Comparison of ENCODE assay signal across 1 cellular context in the genomic region with DNA sequence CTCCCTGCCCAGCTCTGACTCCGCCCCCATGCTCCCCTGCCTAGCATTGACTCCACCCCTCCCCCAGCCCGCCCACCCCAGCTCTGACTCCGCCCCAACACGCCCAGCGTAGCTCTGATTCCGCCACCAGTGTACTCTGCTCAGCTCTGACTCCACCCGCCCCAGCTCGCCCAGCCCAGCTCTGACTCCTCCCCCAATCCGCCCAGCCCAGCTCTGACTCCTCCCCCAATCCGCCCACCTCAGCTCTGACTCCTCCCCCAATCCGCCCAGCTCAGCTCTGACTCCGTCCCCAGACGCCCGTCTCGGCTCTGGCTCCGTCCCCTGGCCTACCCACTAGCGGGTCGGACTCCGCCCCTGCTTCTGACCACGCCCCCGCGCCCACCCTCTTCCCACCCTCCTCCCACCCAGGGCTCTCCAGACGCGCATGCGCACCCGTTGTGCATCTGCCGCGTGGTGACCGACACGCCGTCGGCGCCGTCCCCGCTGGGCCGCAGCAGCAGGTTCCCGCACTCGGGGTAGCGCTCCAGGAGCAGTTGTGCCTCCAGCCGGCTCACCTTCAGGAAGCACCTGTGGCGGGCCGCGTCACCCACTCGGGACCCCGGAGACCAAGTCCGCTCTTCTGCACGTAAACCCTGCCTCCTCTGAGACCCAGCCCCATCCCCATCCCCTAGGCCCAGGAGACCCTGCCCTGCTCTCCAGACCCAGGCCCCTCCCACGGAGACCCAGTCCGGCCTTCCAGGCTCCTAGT.
TF ChIP-seq lines count a peak whose summit lies in the region.

No MANE protein-coding gene starts in this region.

TF ChIP-seq in K562, 482 proteins besides CTCF, POLR2A, EP300 and RAD21 (continued from another document and continues in another):
- no peak for TF ChIP-seq CUX1 (CRISPR knock-in tag; IDR thresholded peaks at IDR 0.05)
- peak in 1 of 2 experiments; percentile 94; a peak in 2 of 4 replicates for TF ChIP-seq HDAC1 (IDR thresholded peaks at IDR 0.05)
- TF ChIP-seq KAT8 (IDR thresholded peaks at IDR 0.05; ENCODE audit: low read depth) = no peak
- TF ChIP-seq HDAC6 (IDR thresholded peaks at IDR 0.05; ENCODE audit: low read depth, low read length) = no peak
- TF ChIP-seq, protein P1, sequence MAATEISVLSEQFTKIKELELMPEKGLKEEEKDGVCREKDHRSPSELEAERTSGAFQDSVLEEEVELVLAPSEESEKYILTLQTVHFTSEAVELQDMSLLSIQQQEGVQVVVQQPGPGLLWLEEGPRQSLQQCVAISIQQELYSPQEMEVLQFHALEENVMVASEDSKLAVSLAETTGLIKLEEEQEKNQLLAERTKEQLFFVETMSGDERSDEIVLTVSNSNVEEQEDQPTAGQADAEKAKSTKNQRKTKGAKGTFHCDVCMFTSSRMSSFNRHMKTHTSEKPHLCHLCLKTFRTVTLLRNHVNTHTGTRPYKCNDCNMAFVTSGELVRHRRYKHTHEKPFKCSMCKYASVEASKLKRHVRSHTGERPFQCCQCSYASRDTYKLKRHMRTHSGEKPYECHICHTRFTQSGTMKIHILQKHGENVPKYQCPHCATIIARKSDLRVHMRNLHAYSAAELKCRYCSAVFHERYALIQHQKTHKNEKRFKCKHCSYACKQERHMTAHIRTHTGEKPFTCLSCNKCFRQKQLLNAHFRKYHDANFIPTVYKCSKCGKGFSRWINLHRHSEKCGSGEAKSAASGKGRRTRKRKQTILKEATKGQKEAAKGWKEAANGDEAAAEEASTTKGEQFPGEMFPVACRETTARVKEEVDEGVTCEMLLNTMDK (IDR thresholded peaks at IDR 0.05; ENCODE audit: borderline replicate concordance, insufficient read depth, low read depth, low read length, poor library complexity, severe bottlenecking) = peak; percentile 22
- no peak; the same call in 1 of the 2 replicates for TF ChIP-seq BHLHE40 (IDR thresholded peaks at IDR 0.05; ENCODE audit: low read length)
- TF ChIP-seq, protein P2, sequence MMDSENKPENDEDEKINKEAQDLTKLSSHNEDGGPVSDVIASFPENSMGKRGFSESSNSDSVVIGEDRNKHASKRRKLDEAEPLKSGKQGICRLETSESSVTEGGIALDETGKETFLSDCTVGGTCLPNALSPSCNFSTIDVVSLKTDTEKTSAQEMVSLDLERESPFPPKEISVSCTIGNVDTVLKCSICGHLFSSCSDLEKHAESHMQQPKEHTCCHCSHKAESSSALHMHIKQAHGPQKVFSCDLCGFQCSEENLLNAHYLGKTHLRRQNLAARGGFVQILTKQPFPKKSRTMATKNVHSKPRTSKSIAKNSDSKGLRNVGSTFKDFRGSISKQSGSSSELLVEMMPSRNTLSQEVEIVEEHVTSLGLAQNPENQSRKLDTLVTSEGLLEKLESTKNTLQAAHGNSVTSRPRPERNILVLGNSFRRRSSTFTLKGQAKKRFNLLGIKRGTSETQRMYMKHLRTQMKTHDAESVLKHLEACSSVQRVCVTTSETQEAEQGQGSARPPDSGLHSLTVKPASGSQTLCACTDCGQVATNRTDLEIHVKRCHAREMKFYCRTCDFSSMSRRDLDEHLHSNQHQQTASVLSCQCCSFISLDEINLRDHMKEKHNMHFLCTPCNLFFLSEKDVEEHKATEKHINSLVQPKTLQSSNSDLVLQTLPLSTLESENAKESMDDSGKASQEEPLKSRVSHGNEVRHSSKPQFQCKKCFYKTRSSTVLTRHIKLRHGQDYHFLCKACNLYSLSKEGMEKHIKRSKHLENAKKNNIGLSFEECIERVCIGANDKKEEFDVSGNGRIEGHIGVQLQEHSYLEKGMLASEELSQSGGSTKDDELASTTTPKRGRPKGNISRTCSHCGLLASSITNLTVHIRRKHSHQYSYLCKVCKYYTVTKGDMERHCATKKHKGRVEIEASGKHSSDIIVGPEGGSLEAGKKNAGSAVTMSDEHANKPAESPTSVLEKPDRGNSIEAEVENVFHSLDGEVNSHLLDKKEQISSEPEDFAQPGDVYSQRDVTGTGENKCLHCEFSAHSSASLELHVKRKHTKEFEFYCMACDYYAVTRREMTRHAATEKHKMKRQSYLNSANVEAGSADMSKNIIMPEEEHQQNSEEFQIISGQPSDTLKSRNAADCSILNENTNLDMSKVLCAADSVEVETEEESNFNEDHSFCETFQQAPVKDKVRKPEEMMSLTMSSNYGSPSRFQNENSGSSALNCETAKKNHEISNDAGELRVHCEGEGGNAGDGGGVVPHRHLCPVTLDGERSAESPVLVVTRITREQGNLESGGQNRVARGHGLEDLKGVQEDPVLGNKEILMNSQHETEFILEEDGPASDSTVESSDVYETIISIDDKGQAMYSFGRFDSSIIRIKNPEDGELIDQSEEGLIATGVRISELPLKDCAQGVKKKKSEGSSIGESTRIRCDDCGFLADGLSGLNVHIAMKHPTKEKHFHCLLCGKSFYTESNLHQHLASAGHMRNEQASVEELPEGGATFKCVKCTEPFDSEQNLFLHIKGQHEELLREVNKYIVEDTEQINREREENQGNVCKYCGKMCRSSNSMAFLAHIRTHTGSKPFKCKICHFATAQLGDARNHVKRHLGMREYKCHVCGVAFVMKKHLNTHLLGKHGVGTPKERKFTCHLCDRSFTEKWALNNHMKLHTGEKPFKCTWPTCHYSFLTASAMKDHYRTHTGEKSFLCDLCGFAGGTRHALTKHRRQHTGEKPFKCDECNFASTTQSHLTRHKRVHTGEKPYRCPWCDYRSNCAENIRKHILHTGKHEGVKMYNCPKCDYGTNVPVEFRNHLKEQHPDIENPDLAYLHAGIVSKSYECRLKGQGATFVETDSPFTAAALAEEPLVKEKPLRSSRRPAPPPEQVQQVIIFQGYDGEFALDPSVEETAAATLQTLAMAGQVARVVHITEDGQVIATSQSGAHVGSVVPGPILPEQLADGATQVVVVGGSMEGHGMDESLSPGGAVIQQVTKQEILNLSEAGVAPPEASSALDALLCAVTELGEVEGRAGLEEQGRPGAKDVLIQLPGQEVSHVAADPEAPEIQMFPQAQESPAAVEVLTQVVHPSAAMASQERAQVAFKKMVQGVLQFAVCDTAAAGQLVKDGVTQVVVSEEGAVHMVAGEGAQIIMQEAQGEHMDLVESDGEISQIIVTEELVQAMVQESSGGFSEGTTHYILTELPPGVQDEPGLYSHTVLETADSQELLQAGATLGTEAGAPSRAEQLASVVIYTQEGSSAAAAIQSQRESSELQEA (IDR thresholded peaks at IDR 0.05; ENCODE audit: low read depth) = no peak
- no peak for TF ChIP-seq C11orf30 (IDR thresholded peaks at IDR 0.05; ENCODE audit: low read depth)
- peak; percentile 33; the same call in 1 of the 2 replicates for TF ChIP-seq SAFB (IDR thresholded peaks at IDR 0.05; ENCODE audit: borderline replicate concordance, low read depth, low read length)
- TF ChIP-seq, protein P3, sequence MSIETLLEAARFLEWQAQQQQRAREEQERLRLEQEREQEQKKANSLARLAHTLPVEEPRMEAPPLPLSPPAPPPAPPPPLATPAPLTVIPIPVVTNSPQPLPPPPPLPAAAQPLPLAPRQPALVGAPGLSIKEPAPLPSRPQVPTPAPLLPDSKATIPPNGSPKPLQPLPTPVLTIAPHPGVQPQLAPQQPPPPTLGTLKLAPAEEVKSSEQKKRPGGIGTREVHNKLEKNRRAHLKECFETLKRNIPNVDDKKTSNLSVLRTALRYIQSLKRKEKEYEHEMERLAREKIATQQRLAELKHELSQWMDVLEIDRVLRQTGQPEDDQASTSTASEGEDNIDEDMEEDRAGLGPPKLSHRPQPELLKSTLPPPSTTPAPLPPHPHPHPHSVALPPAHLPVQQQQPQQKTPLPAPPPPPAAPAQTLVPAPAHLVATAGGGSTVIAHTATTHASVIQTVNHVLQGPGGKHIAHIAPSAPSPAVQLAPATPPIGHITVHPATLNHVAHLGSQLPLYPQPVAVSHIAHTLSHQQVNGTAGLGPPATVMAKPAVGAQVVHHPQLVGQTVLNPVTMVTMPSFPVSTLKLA (conservative IDR thresholded peaks at IDR 0.05) = peak; percentile 84 to 94
- no peak for TF ChIP-seq RBM15 (IDR thresholded peaks at IDR 0.05; ENCODE audit: insufficient read depth, low read length)
- TF ChIP-seq MAFG (tag; conservative IDR thresholded peaks at IDR 0.05) = no peak
- no peak for TF ChIP-seq SRSF9 (IDR thresholded peaks at IDR 0.05; ENCODE audit: borderline replicate concordance, low read depth, low read length)
- no peak for TF ChIP-seq ZNF583 (CRISPR knock-in tag; IDR thresholded peaks at IDR 0.05)
- no peak for TF ChIP-seq SETDB1 (IDR thresholded peaks at IDR 0.05; ENCODE audit: low read length)
- no peak for TF ChIP-seq ZNF24 (IDR thresholded peaks at IDR 0.05)
- 0 out of 2 replicates have a peak, but pooled peaks have one; percentile 56 for TF ChIP-seq ZNF212 (CRISPR knock-in tag; IDR thresholded peaks at IDR 0.05)
- TF ChIP-seq ZNF253 (CRISPR knock-in tag; conservative IDR thresholded peaks at IDR 0.05) = no peak
- TF ChIP-seq, protein P4, sequence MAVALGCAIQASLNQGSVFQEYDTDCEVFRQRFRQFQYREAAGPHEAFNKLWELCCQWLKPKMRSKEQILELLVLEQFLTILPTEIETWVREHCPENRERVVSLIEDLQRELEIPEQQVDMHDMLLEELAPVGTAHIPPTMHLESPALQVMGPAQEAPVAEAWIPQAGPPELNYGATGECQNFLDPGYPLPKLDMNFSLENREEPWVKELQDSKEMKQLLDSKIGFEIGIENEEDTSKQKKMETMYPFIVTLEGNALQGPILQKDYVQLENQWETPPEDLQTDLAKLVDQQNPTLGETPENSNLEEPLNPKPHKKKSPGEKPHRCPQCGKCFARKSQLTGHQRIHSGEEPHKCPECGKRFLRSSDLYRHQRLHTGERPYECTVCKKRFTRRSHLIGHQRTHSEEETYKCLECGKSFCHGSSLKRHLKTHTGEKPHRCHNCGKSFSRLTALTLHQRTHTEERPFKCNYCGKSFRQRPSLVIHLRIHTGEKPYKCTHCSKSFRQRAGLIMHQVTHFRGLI (CRISPR knock-in tag; IDR thresholded peaks at IDR 0.05) = no peak
- 0 out of 2 replicates have a peak, but pooled peaks have one; percentile 62 for TF ChIP-seq HMGXB4 (CRISPR knock-in tag; IDR thresholded peaks at IDR 0.05)
- no peak for TF ChIP-seq SMAD2 (IDR thresholded peaks at IDR 0.05; ENCODE audit: low read depth, low read length)
- TF ChIP-seq, protein P5, sequence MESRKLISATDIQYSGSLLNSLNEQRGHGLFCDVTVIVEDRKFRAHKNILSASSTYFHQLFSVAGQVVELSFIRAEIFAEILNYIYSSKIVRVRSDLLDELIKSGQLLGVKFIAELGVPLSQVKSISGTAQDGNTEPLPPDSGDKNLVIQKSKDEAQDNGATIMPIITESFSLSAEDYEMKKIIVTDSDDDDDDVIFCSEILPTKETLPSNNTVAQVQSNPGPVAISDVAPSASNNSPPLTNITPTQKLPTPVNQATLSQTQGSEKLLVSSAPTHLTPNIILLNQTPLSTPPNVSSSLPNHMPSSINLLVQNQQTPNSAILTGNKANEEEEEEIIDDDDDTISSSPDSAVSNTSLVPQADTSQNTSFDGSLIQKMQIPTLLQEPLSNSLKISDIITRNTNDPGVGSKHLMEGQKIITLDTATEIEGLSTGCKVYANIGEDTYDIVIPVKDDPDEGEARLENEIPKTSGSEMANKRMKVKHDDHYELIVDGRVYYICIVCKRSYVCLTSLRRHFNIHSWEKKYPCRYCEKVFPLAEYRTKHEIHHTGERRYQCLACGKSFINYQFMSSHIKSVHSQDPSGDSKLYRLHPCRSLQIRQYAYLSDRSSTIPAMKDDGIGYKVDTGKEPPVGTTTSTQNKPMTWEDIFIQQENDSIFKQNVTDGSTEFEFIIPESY (CRISPR knock-in tag; IDR thresholded peaks at IDR 0.05) = no peak
- no peak for TF ChIP-seq ZNF217 (CRISPR knock-in tag; IDR thresholded peaks at IDR 0.05)
- no peak for TF ChIP-seq HOXB6 (CRISPR knock-in tag; IDR thresholded peaks at IDR 0.05; ENCODE audit: borderline replicate concordance)
- no peak for TF ChIP-seq E2F1 (CRISPR knock-in tag; IDR thresholded peaks at IDR 0.05)
